23 cellular contexts compared by ENCODE assay signal in the genomic region with DNA sequence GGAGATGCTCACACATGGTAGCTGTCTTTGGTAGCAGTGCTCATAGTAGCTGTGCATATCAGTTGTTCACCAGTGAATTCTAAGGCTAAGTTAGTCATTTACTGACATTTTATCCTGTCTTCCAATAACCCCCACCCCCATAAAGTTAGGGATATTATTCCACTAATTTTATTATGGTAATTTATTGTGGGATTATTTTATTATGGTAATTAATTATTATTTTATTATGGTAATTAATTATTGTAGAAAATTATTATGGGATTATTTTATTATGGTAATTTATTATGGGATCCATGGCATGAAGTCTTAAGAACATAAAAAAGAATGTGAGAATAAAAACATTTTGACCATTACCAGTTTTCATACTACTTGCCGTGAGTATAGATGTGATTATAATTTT.
A peak's percentile ranks its signal among the peaks of the same experiment; 100 is the strongest.
DNase-seq lines count a peak whose midpoint lies in the region; ATAC-seq, FAIRE-seq and TF ChIP-seq lines count a peak whose summit lies in the region.
"Had no signal": no experiment of that assay in that cellular context is flagged by ENCODE, and none has a peak within 500 bp of the region (broad histone marks: within the 10 kb centered on the region; RNA-seq: fewer than 3 reads in every experiment).

No MANE protein-coding gene starts in this region.

- H3K9ac ChIP-seq in kidney (ENCODE audit: low read length in 2 of 2): no peak overlapping the region
- H3K9ac ChIP-seq: BLaER1 had no signal

- peak; percentile 43 for FAIRE-seq in A204.1 (lab: Jason Lieb, UNC)
- FAIRE-seq in endometrium (lab: Jason Lieb, UNC): peak; percentile 39
- FAIRE-seq in kidney (lab: Jason Lieb, UNC): peak; percentile 66
- FAIRE-seq: GM12878, GM12892, GM18507, GM19239 had no signal

- H3K27ac Mint-ChIP-seq in WTC11: no peak overlapping the region
- H3K27ac Mint-ChIP-seq: CD14-positive monocyte; CD4-positive, alpha-beta memory T cell; CD4-positive, CD25-positive, alpha-beta regulatory T cell; CD8-positive, alpha-beta memory T cell had no signal

- H3K9me3 ChIP-seq in kidney (ENCODE audit: control insufficient read depth in 1 of 2, low read length in 2 of 2): no peaks in the 10 kb centered on the region
- H3K9me3 ChIP-seq: BE2C, BLaER1 had no signal

- intact Hi-C loops in kidney (cut with DNase I): no loop called here

- H3K36me3 ChIP-seq in kidney (ENCODE audit: control insufficient read depth in 1 of 2, insufficient read depth in 2 of 2, low read length in 2 of 2): no peaks in the 10 kb centered on the region
- H3K36me3 ChIP-seq: BE2C, BLaER1 had no signal

- no peaks in the 10 kb centered on the region for H3K4me1 ChIP-seq in kidney (ENCODE audit: control insufficient read depth in 1 of 2, insufficient read depth in 1 of 2, low read depth in 1 of 2, low read length in 2 of 2)
- H3K4me1 ChIP-seq: BE2C, BLaER1 had no signal

- no peak overlapping the region for H3K27ac ChIP-seq in kidney (ENCODE audit: low read depth in 2 of 2, low read length in 2 of 2)
- H3K27ac ChIP-seq: 22Rv1, BLaER1 had no signal

- TF ChIP-seq CTCF in WTC11 (IDR thresholded peaks at IDR 0.05) (no peak), kidney (IDR thresholded peaks at IDR 0.05; ENCODE audit: borderline replicate concordance, extremely low read depth, insufficient read depth) (no peak)

- CTCF ChIA-PET in WTC11 (lab: Charles Lee): no interaction called here

- no peaks in the 10 kb centered on the region for H3K9me3 Mint-ChIP-seq in WTC11
- H3K9me3 Mint-ChIP-seq: CD14-positive monocyte; CD4-positive, alpha-beta memory T cell; CD4-positive, CD25-positive, alpha-beta regulatory T cell; CD8-positive, alpha-beta memory T cell had no signal

- H3K4me3 Mint-ChIP-seq in WTC11: no peak overlapping the region
- H3K4me3 Mint-ChIP-seq: CD14-positive monocyte; CD4-positive, alpha-beta memory T cell; CD4-positive, CD25-positive, alpha-beta regulatory T cell; CD8-positive, alpha-beta memory T cell had no signal

- H3K4me1 Mint-ChIP-seq in WTC11: peaks cover 3% of the 10 kb centered on the region
- H3K4me1 Mint-ChIP-seq: CD14-positive monocyte; CD4-positive, CD25-positive, alpha-beta regulatory T cell had no signal

- H3K27me3 Mint-ChIP-seq in WTC11 (ENCODE audit: low read depth): no peaks in the 10 kb centered on the region
- H3K27me3 Mint-ChIP-seq: CD4-positive, alpha-beta memory T cell had no signal

- H3K4me3 ChIP-seq in kidney (ENCODE audit: low read length in 2 of 2): no peak overlapping the region
- H3K4me3 ChIP-seq: BLaER1, GM12878 had no signal

- DNase-seq in WTC11 (ENCODE audit: low spot score) (no peak), kidney (no peak), DMS 273 treated with DMSO at 0.1 percent for 48 hours (lab: John Stamatoyannopoulos, UW) (no peak)
- DNase-seq: ACHN; BE2C; C1 segment of cervical spinal cord; CD4-positive, alpha-beta memory T cell; CD4-positive, CD25-positive, alpha-beta regulatory T cell; CD8-positive, alpha-beta memory T cell; COR-L47; DMS79 treated with DMSO at 0.1 percent for 48 hours; GDM1 had no signal

- H3K36me3 Mint-ChIP-seq in WTC11: no peaks in the 10 kb centered on the region
- H3K36me3 Mint-ChIP-seq: CD14-positive monocyte; CD4-positive, CD25-positive, alpha-beta regulatory T cell; CD8-positive, alpha-beta memory T cell had no signal

- ATAC-seq in WTC11 (no peak), GM18867 (IDR thresholded peaks at IDR 0.05; ENCODE audit: unreplicated experiment) (no peak), GM21381 (IDR thresholded peaks at IDR 0.05; ENCODE audit: unreplicated experiment) (no peak)
- ATAC-seq: GM12878 had no signal

- POLR2A ChIA-PET in WTC11 (lab: Charles Lee): no interaction called here

TF ChIP-seq in WTC11, 78 proteins besides CTCF, POLR2A, EP300 and RAD21:
- no peak for TF ChIP-seq ELF4 (CRISPR knock-in tag; IDR thresholded peaks at IDR 0.05; ENCODE audit: low read depth)
- no peak for TF ChIP-seq NFE2L1 (CRISPR knock-in tag; IDR thresholded peaks at IDR 0.05)
- peak; percentile 98 for TF ChIP-seq HMGA2 (CRISPR knock-in tag; IDR thresholded peaks at IDR 0.05)
TF ChIP-seq in WTC11: peak in this region for 1.
